Comparison of ENCODE assay signal across 9 cellular contexts in genomic region chr4:6779667-6780565, GRCh38. TPM values are rescaled to one million over a fixed set of nuclear protein-coding genes. Genes with fewer than 3 reads are reported as not detected.
A peak's percentile ranks its signal among the peaks of the same experiment; 100 is the strongest.
DNase-seq lines count a peak whose midpoint lies in the region; ATAC-seq, FAIRE-seq and TF ChIP-seq lines count a peak whose summit lies in the region.
"Had no signal": no experiment of that assay in that cellular context is flagged by ENCODE, and none has a peak within 500 bp of the region (broad histone marks: within the 10 kb centered on the region; RNA-seq: fewer than 3 reads in every experiment).

No MANE protein-coding gene starts in this region.

- H4K20me1 ChIP-seq in GM23248 (ENCODE audit: insufficient read depth) = 0 out of 2 replicates have a peak, but pooled peaks cover 8% of the 10 kb centered on the region

- no peak overlapping the region for H4K91ac ChIP-seq in neuronal stem cell (ENCODE audit: low read depth, low read length, poor library complexity)

- H3F3A ChIP-seq in GM23248 (ENCODE audit: insufficient read depth) = peaks cover 11% of the 10 kb centered on the region

- H2BK120ac ChIP-seq in neuronal stem cell (ENCODE audit: low read depth, low read length) = no peak overlapping the region

- peak overlapping the region; percentile 68 for H3K18ac ChIP-seq in neuronal stem cell (ENCODE audit: low read length)

- FAIRE-seq in HTR-8/SVneo (lab: Jason Lieb, UNC) = no peak

- H4K8ac ChIP-seq in neuronal stem cell (ENCODE audit: low read depth, low read length) = no peak overlapping the region

- H3K27ac ChIP-seq in GM23248 = no peak overlapping the region
- H3K27ac ChIP-seq in neuronal stem cell (replicated peaks; ENCODE audit: low read length) = no peak overlapping the region

- H3K9me3 Mint-ChIP-seq in brain = peaks cover 0 to 8% (median 0%) of the 10 kb centered on the region in 5 experiments

- in situ Hi-C loops in GM23248 (cut with MboI) = no loop called here

- H3K27ac Mint-ChIP-seq in brain = peak overlapping the region; percentile 27 to 87 (median 68)

- H3K36me3 Mint-ChIP-seq in brain = peaks cover under 1% of the 10 kb centered on the region

- H3K4me3 ChIP-seq in GM23248 (no peak overlapping the region), neuronal stem cell (ENCODE audit: low read length in 2 of 2) (peak overlapping the region in 1 of 2 donors; percentile 5)

- peak overlapping the region; percentile 14 to 82 (median 53) for H3K4me3 Mint-ChIP-seq in brain

- no peak overlapping the region for H2BK5ac ChIP-seq in neuronal stem cell (ENCODE audit: low read length)

- peaks cover 63% of the 10 kb centered on the region for H3K4me1 Mint-ChIP-seq in brain

- no peak for ATAC-seq in HG03196 (IDR thresholded peaks at IDR 0.05; ENCODE audit: unreplicated experiment)
- ATAC-seq: HCT116 had no signal

- no peak for TF ChIP-seq CTCF in brain (conservative IDR thresholded peaks at IDR 0.05)

- H2BK12ac ChIP-seq in neuronal stem cell (ENCODE audit: low read length) = no peak overlapping the region

- no peaks in the 10 kb centered on the region for H3K9me2 ChIP-seq in GM23248 (ENCODE audit: insufficient read depth)

- H3K9me3 ChIP-seq in GM23248 (ENCODE audit: low read depth) (no peaks in the 10 kb centered on the region), neuronal stem cell (replicated peaks in 1 of 2; ENCODE audit: control insufficient read depth in 2 of 2, insufficient read depth in 1 of 2, low read depth in 1 of 2, low read length in 2 of 2) (no peaks in the 10 kb centered on the region)

- H3K36me3 ChIP-seq in GM23248 (ENCODE audit: low read depth) = no peaks in the 10 kb centered on the region
- peaks cover 0 to 2% of the 10 kb centered on the region in 2 donors for H3K36me3 ChIP-seq in neuronal stem cell (replicated peaks in 1 of 2; ENCODE audit: control insufficient read depth in 2 of 2, insufficient read depth in 2 of 2, low read length in 2 of 2)

- no peak overlapping the region for H3K14ac ChIP-seq in neuronal stem cell (ENCODE audit: low read length)

- H2AK5ac ChIP-seq in neuronal stem cell (ENCODE audit: low read depth, low read length) = no peak overlapping the region

- H2BK15ac ChIP-seq in neuronal stem cell (ENCODE audit: low read length) = no peak overlapping the region

- DNase-seq in GM23248 (peak; percentile 21), NCI-H2107 treated with DMSO at 0.1 percent for 48 hours (lab: John Stamatoyannopoulos, UW; ENCODE audit: unreplicated experiment) (peak; percentile 78), neuronal stem cell (ENCODE audit: low spot score) (peak; percentile 29), 8988T (no peak), cerebellar nuclear complex (lab: John Stamatoyannopoulos, UW) (no peak), HTR-8/SVneo (ENCODE audit: insufficient read length, low spot score) (no peak)

- no peak overlapping the region for H3K4ac ChIP-seq in neuronal stem cell (ENCODE audit: low read length)

- no peak overlapping the region for H2AFZ ChIP-seq in GM23248
- peak overlapping the region; percentile 68 for H2AFZ ChIP-seq in neuronal stem cell (ENCODE audit: low read length)

- H3K9ac ChIP-seq in GM23248 (no peak overlapping the region), neuronal stem cell (ENCODE audit: low read depth, low read length, poor library complexity) (no peak overlapping the region)

- peaks cover 2% of the 10 kb centered on the region for H3K79me1 ChIP-seq in neuronal stem cell (ENCODE audit: low read depth, low read length)

- H3K27me3 ChIP-seq in GM23248 (replicated peaks; ENCODE audit: insufficient read depth) = no peaks in the 10 kb centered on the region
- H3K27me3 ChIP-seq in neuronal stem cell (ENCODE audit: control insufficient read depth in 3 of 3, insufficient read depth in 3 of 3, low read depth in 1 of 3, low read length in 3 of 3) = peaks cover 0 to 34% (median 0%) of the 10 kb centered on the region in 3 experiments

- H3K4me2 ChIP-seq in GM23248 (ENCODE audit: unreplicated experiment) (no peak overlapping the region), neuronal stem cell (ENCODE audit: insufficient read depth, low read length, poor library complexity, severe bottlenecking) (no peak overlapping the region)

- peaks cover 9% of the 10 kb centered on the region for H3K4me1 ChIP-seq in GM23248 (ENCODE audit: insufficient read depth)
- peaks cover 11 to 29% of the 10 kb centered on the region in 2 donors for H3K4me1 ChIP-seq in neuronal stem cell (ENCODE audit: control insufficient read depth in 2 of 2, insufficient read depth in 1 of 2, low read depth in 1 of 2, low read length in 2 of 2)

- H3K23ac ChIP-seq in neuronal stem cell (ENCODE audit: low read depth, low read length, poor library complexity) = no peak overlapping the region

- peaks cover 5% of the 10 kb centered on the region for H3K27me3 Mint-ChIP-seq in brain

- 55 to 58% methylated on average over 17 of the region's 17 CpGs for WGBS in GM23248 (ENCODE audit: low coverage in 1 of 2, low lambda C conversion rate in 2 of 2, missing lambda C conversion rate in 2 of 2), 2 experiments
- no CpG with 5 or more reads among the region's 17 CpGs for WGBS in neuronal stem cell (ENCODE audit: extremely low coverage in 2 of 2, insufficient read length in 2 of 2, insufficient replicate concordance in 1 of 2), 2 donors

- H3K79me2 ChIP-seq in GM23248 (ENCODE audit: insufficient read depth) = peaks cover 18% of the 10 kb centered on the region

RNA-seq across cellular contexts. Expression of gene KIAA0232, which starts 2.6 kb away (rescaled TPM):
- total RNA-seq in GM23248 (2014; rRNA removed; shearing (Covaris generic)) = 20.6 and 32.6 TPM in 2 replicates
- polyA plus RNA-seq in GM23248 (2016; fragmentation: Nextera tagmentation; extraction: Ambion mirVana) (20.7 and 21.7 TPM in 2 replicates), brain (ENCODE audit: insufficient read depth, low read depth, low replicate concordance) (11.3 TPM)
- polyA plus RNA-seq in neuronal stem cell (2013, experiment 1 of 2) = 19.1 TPM
- 19.2 TPM for polyA plus RNA-seq in neuronal stem cell (2013, experiment 2 of 2)

Comparison
In these comparisons a context has a peak if more than half of its experiments do, and no peak if none do; other contexts are left out.
1. DNase-seq: peak in GM23248 (single experiment), NCI-H2107 treated with DMSO at 0.1 percent for 48 hours (single experiment) and neuronal stem cell (single experiment); none in 8988T (single experiment), cerebellar nuclear complex (0 of 2) and HTR-8/SVneo (single experiment).